16 cellular contexts compared by ENCODE assay signal in the genomic region with DNA sequence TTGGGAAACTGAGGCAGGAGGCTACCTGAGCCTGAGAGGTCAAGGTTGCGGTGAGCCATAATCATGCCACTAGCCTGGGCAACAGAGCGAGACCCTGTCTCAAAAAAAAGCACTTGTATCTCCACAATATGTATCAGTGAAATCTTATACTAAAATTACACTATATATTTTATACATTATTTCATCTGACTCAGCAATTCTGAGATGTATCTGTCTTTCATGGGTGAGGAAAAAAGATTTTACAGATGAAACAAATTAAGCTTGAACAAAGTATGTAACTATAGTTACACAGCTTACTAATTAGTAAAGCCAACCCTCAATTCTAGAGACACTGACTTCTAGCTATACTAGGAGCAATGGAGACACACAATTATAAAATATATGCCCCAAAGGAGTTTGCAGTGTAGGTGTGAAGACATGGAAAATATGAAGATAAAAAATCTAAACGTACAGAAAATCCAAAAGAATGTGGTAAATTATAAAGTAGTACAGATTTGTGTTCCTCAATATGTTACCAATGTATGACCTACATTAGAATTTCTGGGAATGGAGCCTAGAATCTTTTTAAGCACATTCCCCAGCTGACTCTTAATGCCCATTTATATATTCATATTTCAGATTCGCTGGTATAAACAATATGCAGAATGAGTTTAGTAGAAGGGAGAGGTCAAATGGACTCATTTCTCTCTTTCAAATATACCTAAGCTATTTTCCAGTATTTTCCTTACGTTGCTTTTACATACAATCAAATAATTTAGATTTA.
"Had no signal": no experiment of that assay in that cellular context is flagged by ENCODE, and none has a peak within 500 bp of the region (broad histone marks: within the 10 kb centered on the region; RNA-seq: fewer than 3 reads in every experiment).

No MANE protein-coding gene starts in this region.

- DNase-seq: activated B cell treated with CpG ODN at 0.5 μM for 24 hours; activated CD4-positive, alpha-beta T cell treated with anti-CD3 and anti-CD28 coated beads for 1 hour; activated CD4-positive, alpha-beta T cell treated with anti-CD3 and anti-CD28 coated beads, Interleukin-2, amount 10 ng/mL, durations not matched to agents 24 days and 14 days; activated CD4-positive, alpha-beta T cell treated with anti-CD3 and anti-CD28 coated beads, Interleukin-2, amount 50 U/mL, for 48 hours; activated CD8-positive, alpha-beta memory T cell treated with anti-CD3 and anti-CD28 coated beads, Interleukin-2, amount 10 ng/mL, durations not matched to agents 7 days and 5 days; activated effector memory CD4-positive, alpha-beta T cell treated with Interleukin-2 at 50 U/mL for 16 hours; activated naive CD4-positive, alpha-beta T cell; body of pancreas; KG1; NCI-H1417 treated with DMSO at 0.1 percent for 48 hours; NCI-H1694; Peyer's patch; Right ventricle myocardium superior had no signal

- H3K4me1 ChIP-seq: SJCRH30 had no signal

- ATAC-seq: activated CD8-positive, alpha-beta memory T cell treated with anti-CD3 and anti-CD28 coated beads, Interleukin-2, amount 10 ng/mL, durations not matched to agents 7 days and 5 days had no signal

- H3K4me3 ChIP-seq: ascending aorta, body of pancreas, Peyer's patch, SJCRH30 had no signal

- H3K9me3 ChIP-seq: ascending aorta, body of pancreas, Peyer's patch, SJCRH30 had no signal

- H3K27me3 ChIP-seq: ascending aorta, body of pancreas, Peyer's patch, SJCRH30 had no signal

- H3K27ac ChIP-seq: Peyer's patch, SJCRH30 had no signal

- FAIRE-seq: bronchial epithelial cell had no signal
